In genomic region chr2:223530811-223531210, GRCh38 we compare ENCODE assay signal across 25 cellular contexts.
"Had no signal": no experiment of that assay in that cellular context is flagged by ENCODE, and none has a peak within 500 bp of the region (broad histone marks: within the 10 kb centered on the region; RNA-seq: fewer than 3 reads in every experiment).

No MANE protein-coding gene starts in this region.

- H3K9me3 Mint-ChIP-seq: effector memory CD8-positive, alpha-beta T cell had no signal

- H3K27me3 Mint-ChIP-seq: dendritic cell treated with granulocyte-macrophage colony-stimulating factor and Interleukin-4, amounts not matched to agents 40 ng/mL and 50 ng/mL, for 4 days; effector memory CD8-positive, alpha-beta T cell had no signal

- DNase-seq: colonic mucosa; cortex of kidney; dermis blood vessel endothelial cell; dorsolateral prefrontal cortex; effector CD4-positive, alpha-beta T cell; effector CD8-positive, alpha-beta T cell; effector memory CD4-positive, alpha-beta T cell; effector memory CD8-positive, alpha-beta T cell; endodermal cell; erythroblast; esophagus squamous epithelium; foreskin fibroblast; foreskin keratinocyte; foreskin melanocyte; gastrocnemius medialis; glutamatergic neuron; head of caudate nucleus; heart left ventricle; heart right ventricle had no signal

- H3K9me3 ChIP-seq: colonic mucosa, esophagus muscularis mucosa, esophagus squamous epithelium, gastrocnemius medialis, gastroesophageal sphincter had no signal

- H3K27ac Mint-ChIP-seq: dendritic cell treated with granulocyte-macrophage colony-stimulating factor and Interleukin-4, amounts not matched to agents 40 ng/mL and 50 ng/mL, for 4 days; effector memory CD8-positive, alpha-beta T cell; endodermal cell had no signal

- ATAC-seq: effector memory CD8-positive, alpha-beta T cell; esophagus mucosa; foreskin keratinocyte; gastrocnemius medialis; gastroesophageal sphincter; heart left ventricle; heart right ventricle had no signal

- H3K36me3 ChIP-seq: colonic mucosa, esophagus muscularis mucosa, esophagus squamous epithelium, gastrocnemius medialis, gastroesophageal sphincter, heart left ventricle, heart right ventricle had no signal

- H3K4me3 ChIP-seq: colonic mucosa, coronary artery, dorsolateral prefrontal cortex, esophagus muscularis mucosa, esophagus squamous epithelium, gastrocnemius medialis, gastroesophageal sphincter, heart left ventricle, heart right ventricle had no signal

- H3K27ac ChIP-seq: colonic mucosa, coronary artery, dorsolateral prefrontal cortex, epithelial cell of prostate, esophagus muscularis mucosa, esophagus squamous epithelium, foreskin keratinocyte, gastrocnemius medialis, gastroesophageal sphincter, heart left ventricle, heart right ventricle had no signal

- H3K4me1 Mint-ChIP-seq: endodermal cell had no signal

- H3K27me3 ChIP-seq: colonic mucosa, dorsolateral prefrontal cortex, esophagus muscularis mucosa, esophagus squamous epithelium, foreskin keratinocyte, gastrocnemius medialis, gastroesophageal sphincter, heart left ventricle, heart right ventricle had no signal

- H3K4me1 ChIP-seq: colonic mucosa, esophagus squamous epithelium, gastrocnemius medialis had no signal

- H3K4me3 Mint-ChIP-seq: dendritic cell treated with granulocyte-macrophage colony-stimulating factor and Interleukin-4, amounts not matched to agents 40 ng/mL and 50 ng/mL, for 4 days; effector memory CD8-positive, alpha-beta T cell; endodermal cell had no signal
